10 cellular contexts compared by ENCODE assay signal in the genomic region with DNA sequence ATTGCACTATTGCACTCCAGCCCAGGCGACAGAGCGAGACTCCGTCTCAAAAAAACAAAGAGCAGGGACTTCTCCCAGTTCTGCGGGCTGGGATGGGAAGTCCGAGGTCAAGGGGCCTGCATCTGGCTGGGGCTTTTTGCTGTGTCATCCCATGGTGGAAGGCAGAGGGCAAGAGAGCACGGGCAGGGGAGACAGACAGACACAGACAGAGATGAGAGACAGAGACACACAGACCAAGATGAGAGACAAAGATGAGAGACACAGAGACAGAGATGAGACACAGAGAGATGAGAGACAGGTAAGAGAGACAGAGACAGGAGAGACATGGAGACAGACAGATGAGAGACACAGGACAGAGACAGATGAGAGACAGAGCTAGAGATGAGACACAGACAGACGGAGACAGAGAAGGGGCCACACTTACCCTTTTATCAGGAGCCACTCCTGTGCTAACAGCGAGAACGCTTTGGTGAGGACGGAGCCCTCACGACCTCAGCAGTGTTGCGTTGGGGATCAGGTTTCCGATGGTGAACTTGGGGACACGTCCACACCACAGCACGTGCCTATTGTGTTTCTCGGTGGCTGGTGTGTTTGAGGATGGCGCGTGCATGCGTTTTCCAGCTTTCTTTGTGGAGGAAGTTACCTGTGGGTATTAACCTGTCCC. TPM values are rescaled to one million over a fixed set of nuclear protein-coding genes. Genes with fewer than 3 reads are reported as not detected.
DNase-seq lines count a peak whose midpoint lies in the region; ATAC-seq and TF ChIP-seq lines count a peak whose summit lies in the region.
"Had no signal": no experiment of that assay in that cellular context is flagged by ENCODE, and none has a peak within 500 bp of the region (broad histone marks: within the 10 kb centered on the region; RNA-seq: fewer than 3 reads in every experiment).

No MANE protein-coding gene starts in this region.

- no peaks in the 10 kb centered on the region for H3K27me3 ChIP-seq in heart left ventricle
- H3K27me3 ChIP-seq in mucosa of rectum (ENCODE audit: control insufficient read depth in 2 of 2, insufficient read depth in 2 of 2, low read length in 2 of 2) = no peaks in the 10 kb centered on the region
- H3K27me3 ChIP-seq in aorta (ENCODE audit: control insufficient read depth in 1 of 2, insufficient read depth in 2 of 2, low read length in 1 of 2) = no peaks in the 10 kb centered on the region
- H3K27me3 ChIP-seq in HAP-1 (ENCODE audit: low read depth) = no peaks in the 10 kb centered on the region

- peaks cover 0 to 85% (median 58%) of the 10 kb centered on the region in 9 donors for H3K36me3 ChIP-seq in heart left ventricle
- peaks cover 24 to 37% of the 10 kb centered on the region in 2 donors for H3K36me3 ChIP-seq in mucosa of rectum (ENCODE audit: control insufficient read depth in 2 of 2, insufficient read depth in 2 of 2, low read length in 2 of 2)
- peaks cover 0 to 2% of the 10 kb centered on the region in 2 donors for H3K36me3 ChIP-seq in aorta (ENCODE audit: control insufficient read depth in 1 of 2, insufficient read depth in 2 of 2, low read length in 1 of 2)
- peaks cover 62% of the 10 kb centered on the region for H3K36me3 ChIP-seq in HAP-1 (replicated peaks)

- TF ChIP-seq CTCF in heart left ventricle (IDR thresholded peaks at IDR 0.05) = no peak

- DNase-seq in heart left ventricle = peak in 4 of 5 donors; percentile 37 to 66 (median 52)
- DNase-seq in cardiac septum (ENCODE audit: low spot score) = no peak
- DNase-seq in aorta = no peak
- DNase-seq in HAP-1 (ENCODE audit: low spot score in 2 of 2) = no peak
- DNase-seq in cerebellar nuclear complex (lab: John Stamatoyannopoulos, UW) = no peak
- no peak for DNase-seq in NCI-H1092 treated with DMSO at 0.1 percent for 48 hours (lab: John Stamatoyannopoulos, UW)
- DNase-seq: immature natural killer cell had no signal

- WGBS in heart left ventricle, 4 donors = 46 to 66% (median 55%) methylated on average over 19 of the region's 19 CpGs
- WGBS in aorta, 2 donors = 74 to 75% methylated on average over 19 of the region's 19 CpGs

- intact Hi-C loops in heart left ventricle (cut with DNase I) = no loop called here
- intact Hi-C loops in cardiac septum (cut with DNase I) = no loop called here
- intact Hi-C loops in aorta (cut with DNase I) = no loop called here

- H3K4me3 ChIP-seq in heart left ventricle (peak overlapping the region in 10 of 12 donors; percentile 30 to 53 (median 40)), mucosa of rectum (ENCODE audit: low read length in 2 of 2) (peak overlapping the region; percentile 49 to 55), aorta (ENCODE audit: low read length in 2 of 2) (no peak overlapping the region), HAP-1 (no peak overlapping the region)

- H3K9ac ChIP-seq in mucosa of rectum (ENCODE audit: low read depth in 1 of 2, low read length in 2 of 2) = peak overlapping the region; percentile 50 to 60

- no peaks in the 10 kb centered on the region for H3K9me3 ChIP-seq in heart left ventricle
- no peaks in the 10 kb centered on the region for H3K9me3 ChIP-seq in mucosa of rectum (ENCODE audit: control insufficient read depth in 2 of 2, low read length in 2 of 2)
- H3K9me3 ChIP-seq in aorta (ENCODE audit: control insufficient read depth, low read length) = no peaks in the 10 kb centered on the region
- H3K9me3 ChIP-seq in HAP-1 = no peaks in the 10 kb centered on the region

- H3K27ac ChIP-seq in heart left ventricle (peak overlapping the region; percentile 67 to 93 (median 82)), cingulate gyrus (ENCODE audit: low read depth, low read length) (peak overlapping the region; percentile 77), mucosa of rectum (ENCODE audit: low read depth in 2 of 2, low read length in 2 of 2) (peak overlapping the region; percentile 67 to 81), aorta (ENCODE audit: low read depth in 1 of 2, low read length in 2 of 2) (peak overlapping the region; percentile 46 to 68)

- in situ Hi-C loops in HAP-1 (cut with MboI; ENCODE audit: low sequenced_read_pairs) = no loop called here

- H3K4me1 ChIP-seq in heart left ventricle (peaks cover 3 to 62% (median 30%) of the 10 kb centered on the region in 12 donors), mucosa of rectum (ENCODE audit: control insufficient read depth in 2 of 2, insufficient read depth in 2 of 2, low read length in 2 of 2) (peaks cover 15 to 21% of the 10 kb centered on the region in 2 donors), aorta (ENCODE audit: control insufficient read depth in 1 of 2, insufficient read depth in 2 of 2, low read length in 2 of 2) (peaks cover 2 to 4% of the 10 kb centered on the region in 2 donors), HAP-1 (no peaks in the 10 kb centered on the region)

- no peak for TF ChIP-seq POLR2A in heart left ventricle (IDR thresholded peaks at IDR 0.05)

- peak; percentile 6 to 36 (median 27) for ATAC-seq in heart left ventricle
- no peak for ATAC-seq in aorta (ENCODE audit: low FRiP score)

RNA-seq across cellular contexts. Expression of gene TOR4A, which starts 8.9 kb away (rescaled TPM):
- total RNA-seq in heart left ventricle (10 to 100 TPM; 14.0 to 46.4 (median 18.5) TPM), cardiac septum (13.9 TPM), aorta (10 to 100 TPM; 10.4 to 14.0 TPM)
- polyA plus RNA-seq in heart left ventricle (10 to 100 TPM in 1 of 2 donors, 1 to 10 TPM in 1; 6.6 to 16.3 TPM), aorta (1 to 10 TPM; 2.6 to 6.0 TPM)

RNA-seq across cellular contexts. Expression of gene NELFB, which starts 13.5 kb away (rescaled TPM):
- total RNA-seq in heart left ventricle = 10 to 100 TPM; 32.5 to 55.5 (median 38.1) TPM
- polyA plus RNA-seq in heart left ventricle = 10 to 100 TPM; 31.4 to 77.8 TPM
- 37.2 TPM for total RNA-seq in cardiac septum
- 10 to 100 TPM; 35.5 to 40.9 TPM for total RNA-seq in aorta
- 10 to 100 TPM; 21.7 to 47.9 TPM for polyA plus RNA-seq in aorta

RNA-seq across cellular contexts. Expression of gene STPG3, which starts 17.6 kb away (rescaled TPM):
- total RNA-seq in heart left ventricle = under 1 TPM in 2 of 9 donors, not detected in 7; 0.23 to 0.31 TPM
- under 1 TPM in 1 of 2 donors, not detected in 1; 0.61 TPM for polyA plus RNA-seq in heart left ventricle
- not detected for total RNA-seq in cardiac septum
- total RNA-seq in aorta = not detected
- not detected for polyA plus RNA-seq in aorta
- total RNA-seq: renal cortical epithelial cell had no signal
- polyA plus RNA-seq: immature natural killer cell had no signal

RNA-seq across cellular contexts. Expression of gene TUBB4B, which starts 27.6 kb away (rescaled TPM):
- 100 to 1,000 TPM; 244 to 769 (median 456) TPM for total RNA-seq in heart left ventricle
- polyA plus RNA-seq in heart left ventricle = 100 to 1,000 TPM; 705 to 900 TPM
- 304 TPM for total RNA-seq in cardiac septum
- 100 to 1,000 TPM in 1 of 2 donors, 10 to 100 TPM in 1; 86.9 to 152 TPM for total RNA-seq in aorta
- 100 to 1,000 TPM in 1 of 2 donors, 10 to 100 TPM in 1; 94.2 to 128 TPM for polyA plus RNA-seq in aorta

RNA-seq across cellular contexts. Expression of gene NRARP, which starts 33.4 kb away (rescaled TPM):
- total RNA-seq in heart left ventricle = 10 to 100 TPM in 5 of 9 donors, 1 to 10 TPM in 4; 6.4 to 15.8 (median 10.3) TPM
- polyA plus RNA-seq in heart left ventricle = 1 to 10 TPM; 1.6 to 4.2 TPM
- 11.7 TPM for total RNA-seq in cardiac septum
- total RNA-seq in aorta = 10 to 100 TPM; 13.3 to 26.6 TPM
- polyA plus RNA-seq in aorta = under 1 TPM; 0.50 to 0.97 TPM

Comparison
In these comparisons a context has a peak if more than half of its experiments do, and no peak if none do; other contexts are left out.
1. DNase-seq: peak in heart left ventricle (4 of 5); none in cardiac septum (single experiment), aorta (0 of 2), HAP-1 (0 of 2), cerebellar nuclear complex (0 of 2) and NCI-H1092 treated with DMSO at 0.1 percent for 48 hours (single experiment).
2. H3K4me3 ChIP-seq: peak in heart left ventricle (10 of 12) and mucosa of rectum (2 of 2); none in aorta (0 of 2) and HAP-1 (single experiment).
3. Peak in every context shown above with its lines, with median percentiles within 50 percentile points of each other: H3K27ac ChIP-seq.